In the genomic region with DNA sequence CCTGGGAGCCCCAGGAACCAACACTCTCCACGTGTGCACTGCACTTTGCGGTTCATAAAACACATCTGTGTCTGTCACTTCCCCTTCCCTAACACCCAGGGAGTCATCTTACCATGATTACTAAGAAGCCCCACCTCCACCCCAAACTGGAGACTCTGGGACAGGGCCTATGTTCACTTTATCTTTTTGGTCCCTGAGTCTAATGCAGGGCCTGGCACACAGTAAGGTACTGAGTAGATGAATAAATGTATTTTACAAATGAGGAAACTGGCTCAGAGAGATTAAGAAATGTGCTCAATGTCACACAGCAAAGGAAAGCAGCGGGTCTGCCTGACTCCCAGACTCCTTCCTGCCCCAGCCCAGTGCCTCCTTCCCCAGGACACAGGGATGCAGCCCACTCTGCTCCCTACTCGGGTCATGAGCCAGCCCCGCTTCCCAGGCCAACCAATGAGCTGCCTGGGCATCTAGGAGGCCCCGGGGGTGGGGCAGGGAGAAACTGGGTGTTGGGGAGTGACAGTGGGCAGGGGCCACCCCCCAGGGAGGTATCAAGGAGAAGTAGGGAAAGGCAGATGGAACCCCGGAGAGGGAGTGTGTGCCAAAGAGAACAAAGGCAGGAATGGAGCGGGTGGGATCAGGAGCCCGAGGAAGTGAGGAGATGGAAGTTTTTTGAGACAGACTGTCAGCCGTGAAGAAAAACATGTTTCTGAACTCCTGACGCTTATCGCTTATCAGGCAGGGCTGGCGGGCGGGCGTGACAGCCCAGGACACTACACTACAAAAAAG, we compare ENCODE assay signal across 12 cellular contexts. TPM values are rescaled to one million over a fixed set of nuclear protein-coding genes. Genes with fewer than 3 reads are reported as not detected.
DNase-seq lines count a peak whose midpoint lies in the region; ATAC-seq and TF ChIP-seq lines count a peak whose summit lies in the region.
"Had no signal": no experiment of that assay in that cellular context is flagged by ENCODE, and none has a peak within 500 bp of the region (broad histone marks: within the 10 kb centered on the region; RNA-seq: fewer than 3 reads in every experiment).

No MANE protein-coding gene starts in this region.

- H3K36me3 ChIP-seq in trophoblast cell (ENCODE audit: control insufficient read depth in 1 of 2, insufficient read depth in 2 of 2, low read length in 2 of 2) (peaks cover 5 to 6% of the 10 kb centered on the region in 2 experiments), left lung (no peaks in the 10 kb centered on the region)

- peak overlapping the region; percentile 0 for H2AFZ ChIP-seq in trophoblast cell (ENCODE audit: insufficient read depth, low read length, poor library complexity)

- peak overlapping the region; percentile 37 for H3K14ac ChIP-seq in trophoblast cell (ENCODE audit: low read length)

- H2BK5ac ChIP-seq in trophoblast cell (ENCODE audit: low read depth, low read length, poor library complexity) = peak overlapping the region; percentile 84

- DNase-seq in RWPE1 (ENCODE audit: low spot score) (no peak), fibroblast of villous mesenchyme (ENCODE audit: low read depth) (peak; percentile 51), trophoblast cell (no peak), SHP77 (lab: John Stamatoyannopoulos, UW) (no peak), left lung (no peak), AG08395 (ENCODE audit: low spot score) (no peak), superior temporal gyrus (ENCODE audit: extremely low spot score) (no peak)
- DNase-seq: activated T-cell treated with anti-CD3 and anti-CD28 coated beads for 4 hours, DMS79, NCI-H1436 treated with DMSO at 0.1 percent for 48 hours had no signal

- ATAC-seq in GM19023 (IDR thresholded peaks at IDR 0.05; ENCODE audit: unreplicated experiment) (peak; percentile 50), left lung (no peak)

- H4K91ac ChIP-seq in trophoblast cell (ENCODE audit: low read depth, low read length) = peak overlapping the region; percentile 85

- TF ChIP-seq CTCF in RWPE1 (conservative IDR thresholded peaks at IDR 0.05; ENCODE audit: low read depth) = no peak
- TF ChIP-seq CTCF in fibroblast of villous mesenchyme (IDR thresholded peaks at IDR 0.05; ENCODE audit: insufficient read depth, low read depth, low read length) = no peak
- TF ChIP-seq CTCF in left lung (IDR thresholded peaks at IDR 0.05) = no peak

- no peak overlapping the region for H3K4me3 ChIP-seq in fibroblast of villous mesenchyme (ENCODE audit: low read depth, low read length)
- no peak overlapping the region for H3K4me3 ChIP-seq in trophoblast cell (ENCODE audit: low read depth, low read length)
- H3K4me3 ChIP-seq in left lung = no peak overlapping the region
- H3K4me3 ChIP-seq: skin epidermis had no signal

- H4K12ac ChIP-seq in trophoblast cell (ENCODE audit: low read depth, low read length) = no peak overlapping the region

- peak overlapping the region; percentile 50 for H3K18ac ChIP-seq in trophoblast cell (ENCODE audit: low read length)

- peak overlapping the region; percentile 77 for H3K4ac ChIP-seq in trophoblast cell (ENCODE audit: low read depth, low read length)

- H3K27ac ChIP-seq in RWPE1 (peak overlapping the region; percentile 93), trophoblast cell (ENCODE audit: low read depth, low read length) (peak overlapping the region; percentile 94), left lung (peak overlapping the region in 1 of 2 donors; percentile 50)

- H3K9ac ChIP-seq in trophoblast cell (ENCODE audit: low read length) = no peak overlapping the region

- CTCF ChIA-PET in RWPE1 (lab: Yijun Ruan, JAX) = no interaction called here

- peak overlapping the region; percentile 71 for H2AK5ac ChIP-seq in trophoblast cell (ENCODE audit: low read length)

- intact Hi-C loops in left lung (cut with DNase I) = no loop called here

- peak overlapping the region; percentile 63 for H2BK120ac ChIP-seq in trophoblast cell (ENCODE audit: insufficient read depth, low read length, poor library complexity)

- H4K8ac ChIP-seq in trophoblast cell (ENCODE audit: low read depth, low read length) = peak overlapping the region; percentile 20

- peak overlapping the region; percentile 78 for H2BK12ac ChIP-seq in trophoblast cell (ENCODE audit: low read length)

- H3K79me1 ChIP-seq in trophoblast cell (ENCODE audit: low read length) = peaks cover 34% of the 10 kb centered on the region

- POLR2A ChIA-PET in RWPE1 (lab: Yijun Ruan, JAX; ENCODE audit: low non-redundant PET) = no interaction called here

- no peaks in the 10 kb centered on the region for H3K27me3 ChIP-seq in trophoblast cell (ENCODE audit: insufficient read depth, low read length)
- H3K27me3 ChIP-seq in left lung = no peaks in the 10 kb centered on the region

- peaks cover 39% of the 10 kb centered on the region for H3K79me2 ChIP-seq in trophoblast cell (ENCODE audit: control insufficient read depth, insufficient read depth, low read length, poor library complexity)

- H3K9me3 ChIP-seq in trophoblast cell (ENCODE audit: insufficient read depth, low read depth, low read length) (no peaks in the 10 kb centered on the region), left lung (no peaks in the 10 kb centered on the region)

- no CpG with 5 or more reads among the region's 15 CpGs for WGBS in trophoblast cell (ENCODE audit: extremely low coverage, insufficient coverage, insufficient read length)

- peaks cover 55 to 70% of the 10 kb centered on the region in 2 experiments for H3K4me1 ChIP-seq in trophoblast cell (ENCODE audit: control insufficient read depth in 1 of 2, insufficient read depth in 2 of 2, low read length in 2 of 2)
- peaks cover 22 to 60% of the 10 kb centered on the region in 2 donors for H3K4me1 ChIP-seq in left lung

- H3K4me2 ChIP-seq in trophoblast cell (ENCODE audit: low read length) = peak overlapping the region; percentile 34

- H3K23ac ChIP-seq in trophoblast cell (ENCODE audit: low read length) = no peak overlapping the region

RNA-seq across cellular contexts. Expression of a gene that starts 30.5 kb away (rescaled TPM):
- 16.8 and 19.9 TPM in 2 replicates for total RNA-seq in fibroblast of villous mesenchyme
- polyA plus RNA-seq in trophoblast cell (2013) = 21.8 and 22.1 TPM in 2 replicates
- 10 to 100 TPM; 26.7 to 26.8 TPM for total RNA-seq in left lung
